In genomic region chr6:26170951-26171841, GRCh38 we compare ENCODE assay signal across 8 cellular contexts.
DNase-seq lines count a peak whose midpoint lies in the region; ATAC-seq, FAIRE-seq and TF ChIP-seq lines count a peak whose summit lies in the region.

No MANE protein-coding gene starts in this region.

- intact Hi-C loops in naive thymus-derived CD4-positive, alpha-beta T cell (cut with micrococcal nuclease), result loop anchor here (1.0 to 5.0 kb wide), 5 partner anchors 13 to 961 kb away; a partner anchor contains a TSS

- H3K36me3 ChIP-seq in bronchial epithelial cell (ENCODE audit: control insufficient read depth, insufficient read depth, low read length), result no peaks in the 10 kb centered on the region
- H3K36me3 ChIP-seq in naive thymus-derived CD4-positive, alpha-beta T cell (ENCODE audit: control insufficient read depth in 2 of 3, insufficient read depth in 3 of 3, low read length in 3 of 3), result peaks cover 0 to 8% (median 0%) of the 10 kb centered on the region in 3 experiments

- H3K4me3 Mint-ChIP-seq in naive thymus-derived CD4-positive, alpha-beta T cell, result peak overlapping the region; percentile 85 to 100 (median 93)

- peak; percentile 10 for ATAC-seq in GM18505 (IDR thresholded peaks at IDR 0.05; ENCODE audit: unreplicated experiment)
- ATAC-seq in HG03521 (IDR thresholded peaks at IDR 0.05; ENCODE audit: unreplicated experiment), result peak; percentile 3
- ATAC-seq in naive thymus-derived CD4-positive, alpha-beta T cell, result no peak

- no peaks in the 10 kb centered on the region for H3K27me3 ChIP-seq in bronchial epithelial cell (ENCODE audit: control insufficient read depth, insufficient read depth, low read length)
- H3K27me3 ChIP-seq in naive thymus-derived CD4-positive, alpha-beta T cell (ENCODE audit: control insufficient read depth in 2 of 2, insufficient read depth in 2 of 2, low read length in 2 of 2), result no peaks in the 10 kb centered on the region

- no peaks in the 10 kb centered on the region for H3K27me3 Mint-ChIP-seq in naive thymus-derived CD4-positive, alpha-beta T cell

- peaks cover 0 to 10% (median 0%) of the 10 kb centered on the region in 5 donors for H3K36me3 Mint-ChIP-seq in naive thymus-derived CD4-positive, alpha-beta T cell

- POLR2A ChIA-PET in naive thymus-derived CD4-positive, alpha-beta T cell (lab: Charles Lee), result interaction anchor here (0.6 to 20.9 kb wide), 18 partner anchors 12 to 1666 kb away, joined by 3 to 2611 read pairs (median 22); a partner anchor contains a TSS

- peak overlapping the region; percentile 53 for H3K4me3 ChIP-seq in bronchial epithelial cell (ENCODE audit: low read depth, low read length)
- H3K4me3 ChIP-seq in naive thymus-derived CD4-positive, alpha-beta T cell (ENCODE audit: low read length), result peak overlapping the region; percentile 78

- DNase-seq in bronchial epithelial cell (ENCODE audit: low read depth), result no peak
- peak in 1 of 9 donors; percentile 21 for DNase-seq in naive thymus-derived CD4-positive, alpha-beta T cell
- no peak for DNase-seq in islet precursor cell
- no peak for DNase-seq in EL
- no peak for DNase-seq in NK-92 (lab: John Stamatoyannopoulos, UW; ENCODE audit: unreplicated experiment)
- DNase-seq in NCI-H82 (lab: John Stamatoyannopoulos, UW), result no peak

- no peaks in the 10 kb centered on the region for H3K9me3 ChIP-seq in naive thymus-derived CD4-positive, alpha-beta T cell (ENCODE audit: control insufficient read depth in 2 of 3, low read length in 3 of 3)

- no peaks in the 10 kb centered on the region for H3K9me3 Mint-ChIP-seq in naive thymus-derived CD4-positive, alpha-beta T cell

- peak overlapping the region; percentile 97 for H3K27ac ChIP-seq in naive thymus-derived CD4-positive, alpha-beta T cell (ENCODE audit: low read depth, low read length)

- TF ChIP-seq CTCF in bronchial epithelial cell (IDR thresholded peaks at IDR 0.05; ENCODE audit: insufficient read depth, low read length, severe bottlenecking), result no peak

- TF ChIP-seq POLR2A in GM18505 (IDR thresholded peaks at IDR 0.05; ENCODE audit: borderline replicate concordance, extremely low read depth, insufficient read depth, insufficient read length), result no peak

- FAIRE-seq in bronchial epithelial cell (lab: Jason Lieb, UNC), result no peak

- peaks cover 31 to 69% (median 62%) of the 10 kb centered on the region in 7 donors for H3K4me1 Mint-ChIP-seq in naive thymus-derived CD4-positive, alpha-beta T cell

- peaks cover 24 to 28% of the 10 kb centered on the region in 2 donors for H3K4me1 ChIP-seq in naive thymus-derived CD4-positive, alpha-beta T cell (ENCODE audit: control insufficient read depth in 2 of 2, insufficient read depth in 2 of 2, low read length in 2 of 2)

- H3K27ac Mint-ChIP-seq in naive thymus-derived CD4-positive, alpha-beta T cell, result peak overlapping the region; percentile 85 to 99 (median 97)

- CTCF ChIA-PET in naive thymus-derived CD4-positive, alpha-beta T cell (lab: Charles Lee), result interaction anchor here (1.9 kb wide), 1 partner anchor 12 kb away, joined by 7 read pairs; no protein-coding TSS in a partner anchor
